Comparison of ENCODE assay signal across 13 cellular contexts in genomic region chr7:2921748-2922147, GRCh38.
A peak's percentile ranks its signal among the peaks of the same experiment; 100 is the strongest.
DNase-seq lines count a peak whose midpoint lies in the region; ATAC-seq and TF ChIP-seq lines count a peak whose summit lies in the region.
"Had no signal": no experiment of that assay in that cellular context is flagged by ENCODE, and none has a peak within 500 bp of the region (broad histone marks: within the 10 kb centered on the region; RNA-seq: fewer than 3 reads in every experiment).

No MANE protein-coding gene starts in this region.

- CTCF ChIA-PET in AG04450 (lab: Charles Lee) = interaction anchor here (1.3 kb wide), 1 partner anchor 11 kb away, joined by 4 read pairs; no protein-coding TSS in a partner anchor
- CTCF ChIA-PET in activated CD8-positive, alpha-beta T cell treated with anti-CD3 and anti-CD28 coated beads, Interleukin-2, amount 10 ng/mL, durations not matched to agents 7 days and 5 days (lab: Charles Lee) = no interaction called here

- H3K4me2 ChIP-seq in H9 (ENCODE audit: insufficient read depth, insufficient read length, low read length) = no peak overlapping the region

- TF ChIP-seq CTCF in AG04450 (IDR thresholded peaks at IDR 0.05; ENCODE audit: low read depth, low read length) = peak; percentile 23
- TF ChIP-seq CTCF in H9 (conservative IDR thresholded peaks at IDR 0.05) = peak; percentile 78

- H3K79me2 ChIP-seq in H9 (ENCODE audit: insufficient read depth, low read length) = no peaks in the 10 kb centered on the region

- H3K27ac ChIP-seq in AG04450 (ENCODE audit: low read depth, low read length) (no peak overlapping the region), H9 (ENCODE audit: insufficient read length, low read depth, low read length) (no peak overlapping the region)
- H3K27ac ChIP-seq: thoracic aorta had no signal

- no peak overlapping the region for H2BK12ac ChIP-seq in H9 (ENCODE audit: insufficient read length, low read depth, low read length)

- H3K79me1 ChIP-seq in H9 (ENCODE audit: insufficient read depth, low read depth, low read length, poor library complexity, severe bottlenecking) = no peaks in the 10 kb centered on the region

- H3K9me3 ChIP-seq in AG04450 (ENCODE audit: control insufficient read depth, insufficient read depth, low read length) (no peaks in the 10 kb centered on the region; the same call in none of the 2 replicates), H9 (ENCODE audit: control insufficient read depth, low read depth, low read length) (no peaks in the 10 kb centered on the region)
- H3K9me3 ChIP-seq: thoracic aorta had no signal

- H3K27me3 Mint-ChIP-seq in H9 (ENCODE audit: low read depth) = no peaks in the 10 kb centered on the region
- H3K27me3 Mint-ChIP-seq in activated CD8-positive, alpha-beta T cell treated with anti-CD3 and anti-CD28 coated beads, Interleukin-2, amount 10 ng/mL, durations not matched to agents 7 days and 5 days (ENCODE audit: low read depth) = no peaks in the 10 kb centered on the region

- H3K4me3 Mint-ChIP-seq in H9 = no peak overlapping the region
- H3K4me3 Mint-ChIP-seq in activated CD8-positive, alpha-beta T cell treated with anti-CD3 and anti-CD28 coated beads, Interleukin-2, amount 10 ng/mL, durations not matched to agents 7 days and 5 days = no peak overlapping the region

- H3K23me2 ChIP-seq in H9 (ENCODE audit: insufficient read length, low read depth, low read length, poor library complexity, severe bottlenecking) = no peaks in the 10 kb centered on the region

- peaks cover 2 to 22% (median 13%) of the 10 kb centered on the region in 3 experiments; a peak in 6 of 7 replicates for H3K36me3 Mint-ChIP-seq in H9 (ENCODE audit: insufficient read depth in 1 of 3, low read depth in 3 of 3)
- H3K36me3 Mint-ChIP-seq in activated CD8-positive, alpha-beta T cell treated with anti-CD3 and anti-CD28 coated beads, Interleukin-2, amount 10 ng/mL, durations not matched to agents 7 days and 5 days (ENCODE audit: low read depth) = peaks cover 69% of the 10 kb centered on the region

- WGBS in H9 (ENCODE audit: extremely low coverage, insufficient read length, low lambda C conversion rate) = no CpG with 5 or more reads among the region's 7 CpGs

- peaks cover 5 to 15% of the 10 kb centered on the region in 2 experiments; a peak in 2 of 4 replicates for H3K4me1 Mint-ChIP-seq in H9
- H3K4me1 Mint-ChIP-seq in activated CD8-positive, alpha-beta T cell treated with anti-CD3 and anti-CD28 coated beads, Interleukin-2, amount 10 ng/mL, durations not matched to agents 7 days and 5 days (ENCODE audit: low read depth) = no peaks in the 10 kb centered on the region

- no peak overlapping the region for H2BK5ac ChIP-seq in H9 (ENCODE audit: insufficient read length, low read length)

- H2BK20ac ChIP-seq in H9 (ENCODE audit: low read depth, low read length, poor library complexity, severe bottlenecking) = no peak overlapping the region

- ATAC-seq in activated CD8-positive, alpha-beta T cell treated with anti-CD3 and anti-CD28 coated beads, Interleukin-2, amount 10 ng/mL, durations not matched to agents 7 days and 5 days = no peak
- ATAC-seq in GM19467 (IDR thresholded peaks at IDR 0.05; ENCODE audit: unreplicated experiment) (no peak), GM18517 (IDR thresholded peaks at IDR 0.05; ENCODE audit: unreplicated experiment) (no peak)

- H4K8ac ChIP-seq in H9 (replicated peaks; ENCODE audit: insufficient read length, low read depth, low read length) = no peak overlapping the region

- no peak overlapping the region for H3K9ac ChIP-seq in H9 (ENCODE audit: extremely low read depth, insufficient read length, low read length)

- H3K4me3 ChIP-seq in AG04450 (ENCODE audit: low read depth, low read length) = no peak overlapping the region

- no peak overlapping the region for H2BK120ac ChIP-seq in H9 (ENCODE audit: low read depth, low read length, poor library complexity, severe bottlenecking)

- H2AK5ac ChIP-seq in H9 (ENCODE audit: insufficient read length, low read length) = no peak overlapping the region

- H3K56ac ChIP-seq in H9 (ENCODE audit: insufficient read length, low read depth, low read length) = no peak overlapping the region

- DNase-seq in AG04450 (ENCODE audit: low read depth, low spot score) (no peak), H9 (peak; percentile 56), islet precursor cell (peak; percentile 61), NCI-H2029 (lab: John Stamatoyannopoulos, UW) (no peak), activated T-cell treated with anti-CD3 and anti-CD28 coated beads for 4 hours (no peak)
- DNase-seq in activated CD8-positive, alpha-beta T cell treated with anti-CD3 and anti-CD28 coated beads, Interleukin-2, amount 10 ng/mL, durations not matched to agents 7 days and 5 days = no peak
- DNase-seq: activated naive CD4-positive, alpha-beta T cell treated with Interleukin-2 at 50 U/mL for 16 hours; DMS79; GOT3; stimulated activated CD4-positive, alpha-beta T cell treated with anti-CD3 and anti-CD28 coated beads, Interleukin-4, amount 100 ng/mL, for 4 hours had no signal

- H3K4me1 ChIP-seq in H9 (ENCODE audit: insufficient read depth, low read length) = no peaks in the 10 kb centered on the region

- no peak overlapping the region for H4K5ac ChIP-seq in H9 (ENCODE audit: insufficient read length, low read depth, low read length)

- POLR2A ChIA-PET in AG04450 (lab: Yijun Ruan, JAX) = no interaction called here
- POLR2A ChIA-PET in activated CD8-positive, alpha-beta T cell treated with anti-CD3 and anti-CD28 coated beads, Interleukin-2, amount 10 ng/mL, durations not matched to agents 7 days and 5 days (lab: Charles Lee) = no interaction called here

- no peak overlapping the region for H3K23ac ChIP-seq in H9 (ENCODE audit: insufficient read length, low read depth, low read length)

- H3K27me3 ChIP-seq in AG04450 (ENCODE audit: control insufficient read depth, insufficient read depth, low read length) (peaks cover 21% of the 10 kb centered on the region), H9 (ENCODE audit: insufficient read depth, low read length) (no peaks in the 10 kb centered on the region)

- H3T11ph ChIP-seq in H9 (ENCODE audit: low read length) = no peak overlapping the region

- no peak overlapping the region for H2AFZ ChIP-seq in H9 (ENCODE audit: low read length)

- H4K20me1 ChIP-seq in H9 (ENCODE audit: control insufficient read depth, insufficient read depth, insufficient read length) = no peaks in the 10 kb centered on the region

- no peak overlapping the region for H3K4ac ChIP-seq in H9 (ENCODE audit: low read depth, low read length)

- H3K9me3 Mint-ChIP-seq in H9 = peaks cover 0 to 2% of the 10 kb centered on the region in 2 experiments; a peak in 1 of 5 replicates
- peaks cover 6% of the 10 kb centered on the region for H3K9me3 Mint-ChIP-seq in activated CD8-positive, alpha-beta T cell treated with anti-CD3 and anti-CD28 coated beads, Interleukin-2, amount 10 ng/mL, durations not matched to agents 7 days and 5 days (ENCODE audit: insufficient read depth)

- no peak overlapping the region for H3K14ac ChIP-seq in H9 (ENCODE audit: insufficient read depth, low read length)

- no peak overlapping the region for H2BK15ac ChIP-seq in H9 (ENCODE audit: low read depth, low read length)

- H4K91ac ChIP-seq in H9 (ENCODE audit: insufficient read length, low read depth, low read length) = no peak overlapping the region

- peak overlapping the region in 1 of 3 experiments; percentile 59; a peak in 2 of 7 replicates for H3K27ac Mint-ChIP-seq in H9
- H3K27ac Mint-ChIP-seq in activated CD8-positive, alpha-beta T cell treated with anti-CD3 and anti-CD28 coated beads, Interleukin-2, amount 10 ng/mL, durations not matched to agents 7 days and 5 days = peak overlapping the region; percentile 6

- no peak overlapping the region for H3K18ac ChIP-seq in H9 (ENCODE audit: insufficient read length, low read depth, low read length)

Comparison
In these comparisons a context has a peak if more than half of its experiments do, and no peak if none do; other contexts are left out.
1. DNase-seq: peak in H9 (single experiment) and islet precursor cell (single experiment); none in AG04450 (single experiment), activated CD8-positive, alpha-beta T cell treated with anti-CD3 and anti-CD28 coated beads, Interleukin-2, amount 10 ng/mL, durations not matched to agents 7 days and 5 days (single experiment), NCI-H2029 (single experiment) and activated T-cell treated with anti-CD3 and anti-CD28 coated beads for 4 hours (single experiment).